13 cellular contexts compared by ENCODE assay signal in the genomic region with DNA sequence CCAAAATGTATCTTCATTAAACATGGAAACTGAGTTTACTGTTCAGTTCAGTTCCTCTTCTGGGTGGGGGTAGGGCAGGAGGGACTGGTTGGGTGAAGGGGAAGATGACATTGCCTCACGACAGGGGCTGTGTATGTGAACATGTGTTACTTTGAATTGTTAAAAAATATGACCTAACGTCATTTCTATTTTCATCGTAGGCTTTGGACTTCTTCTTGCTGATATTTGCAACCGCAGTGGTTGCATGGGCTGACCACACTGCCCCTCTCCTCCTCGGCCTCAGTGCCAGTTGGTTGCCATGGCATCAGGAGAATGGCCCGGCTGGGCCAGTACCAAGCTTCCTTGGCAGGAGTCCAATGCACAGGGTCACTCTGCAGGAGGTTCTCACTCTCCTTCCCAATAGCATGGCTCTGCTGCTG. TPM values are rescaled to one million over a fixed set of nuclear protein-coding genes. Genes with fewer than 3 reads are reported as not detected.
DNase-seq lines count a peak whose midpoint lies in the region; ATAC-seq and TF ChIP-seq lines count a peak whose summit lies in the region.
"Had no signal": no experiment of that assay in that cellular context is flagged by ENCODE, and none has a peak within 500 bp of the region (broad histone marks: within the 10 kb centered on the region; RNA-seq: fewer than 3 reads in every experiment).

No MANE protein-coding gene starts in this region.

- H3K27ac ChIP-seq in body of pancreas: peak overlapping the region in 1 of 4 donors; percentile 33
- peak overlapping the region in 1 of 2 donors; percentile 64 for H3K27ac ChIP-seq in lung (ENCODE audit: low read depth in 1 of 2, low read length in 1 of 2)
- no peak overlapping the region for H3K27ac ChIP-seq in transverse colon
- no peak overlapping the region for H3K27ac ChIP-seq in mammary epithelial cell (ENCODE audit: insufficient read depth, low read depth, low read length)
- H3K27ac ChIP-seq in breast epithelium: no peak overlapping the region
- H3K27ac ChIP-seq: parathyroid adenoma had no signal

- no peak for TF ChIP-seq EP300 in transverse colon (IDR thresholded peaks at IDR 0.05; ENCODE audit: low read depth)

- CTCF ChIA-PET in mammary epithelial cell (lab: Charles Lee; ENCODE audit: low non-redundant PET): no interaction called here

- no peak overlapping the region for H2AFZ ChIP-seq in mammary epithelial cell (ENCODE audit: low read depth, low read length)
- H2AFZ ChIP-seq: parathyroid adenoma had no signal

- H3K79me2 ChIP-seq in mammary epithelial cell (ENCODE audit: insufficient read depth, low read length): no peaks in the 10 kb centered on the region
- H3K79me2 ChIP-seq: parathyroid adenoma had no signal

- WGBS in body of pancreas, 2 donors: 76 to 86% methylated on average over 6 of the region's 6 CpGs
- 31 to 65% methylated on average over 6 of the region's 6 CpGs for WGBS in lung, 2 donors
- WGBS in transverse colon (ENCODE audit: low coverage in 1 of 2), 2 donors: 60 to 85% methylated on average over 1 to 6 of the region's 6 CpGs
- WGBS in mammary epithelial cell (ENCODE audit: low coverage, missing lambda C conversion rate): 98% methylated on average over 6 of the region's 6 CpGs

- intact Hi-C loops in body of pancreas (cut with DNase I): no loop called here
- intact Hi-C loops in transverse colon (cut with DNase I; ENCODE audit: low total_unique reads): no loop called here
- intact Hi-C loops in mammary epithelial cell (cut with micrococcal nuclease): no loop called here
- intact Hi-C loops in breast epithelium (cut with DNase I; ENCODE audit: low total_unique reads): no loop called here

- no TSS peak for BruUV-seq in mammary epithelial cell (replicated peaks; lab: Mats Ljungman, UMichigan)

- no peak overlapping the region for H3K4me3 ChIP-seq in body of pancreas
- H3K4me3 ChIP-seq in lung: no peak overlapping the region
- no peak overlapping the region for H3K4me3 ChIP-seq in transverse colon
- no peak overlapping the region for H3K4me3 ChIP-seq in mammary epithelial cell (replicated peaks in 1 of 3; ENCODE audit: insufficient read depth in 1 of 3, low read depth in 2 of 3, low read length in 3 of 3)
- no peak overlapping the region for H3K4me3 ChIP-seq in breast epithelium
- H3K4me3 ChIP-seq: SK-N-MC had no signal

- no peaks in the 10 kb centered on the region for H3K27me3 ChIP-seq in body of pancreas
- H3K27me3 ChIP-seq in lung (ENCODE audit: control insufficient read depth, insufficient read depth): no peaks in the 10 kb centered on the region
- no peaks in the 10 kb centered on the region for H3K27me3 ChIP-seq in transverse colon
- H3K27me3 ChIP-seq in mammary epithelial cell (ENCODE audit: insufficient read depth, low read length): no peaks in the 10 kb centered on the region
- no peaks in the 10 kb centered on the region for H3K27me3 ChIP-seq in breast epithelium

- H3K4me2 ChIP-seq in mammary epithelial cell (ENCODE audit: insufficient read depth, low read depth, low read length): no peak overlapping the region

- no peak for TF ChIP-seq POLR2A in body of pancreas (IDR thresholded peaks at IDR 0.05)
- TF ChIP-seq POLR2A in transverse colon (IDR thresholded peaks at IDR 0.05): no peak
- no peak for TF ChIP-seq POLR2A in breast epithelium (IDR thresholded peaks at IDR 0.05)

- ATAC-seq in body of pancreas (peak; percentile 21), lung (ENCODE audit: insufficient read depth, low FRiP score) (peak; percentile 51), esophagus mucosa (no peak)

- TF ChIP-seq CTCF in body of pancreas (IDR thresholded peaks at IDR 0.05) (no peak), lung (IDR thresholded peaks at IDR 0.05; ENCODE audit: control extremely low read depth, extremely low read depth) (no peak), transverse colon (IDR thresholded peaks at IDR 0.05) (no peak), mammary epithelial cell (conservative IDR thresholded peaks at IDR 0.05 in 1 of 2, IDR thresholded peaks at IDR 0.05 in 1 of 2; ENCODE audit: extremely low read depth in 1 of 2, insufficient read depth in 1 of 2, low read depth in 1 of 2, low read length in 2 of 2) (no peak), breast epithelium (IDR thresholded peaks at IDR 0.05) (no peak)

- H3K4me1 ChIP-seq in body of pancreas (no peaks in the 10 kb centered on the region), lung (ENCODE audit: control insufficient read depth in 2 of 2, insufficient read depth in 2 of 2, low read length in 2 of 2) (peaks cover 0 to 12% of the 10 kb centered on the region in 2 donors), transverse colon (no peaks in the 10 kb centered on the region), mammary epithelial cell (ENCODE audit: insufficient read depth, low read length) (no peaks in the 10 kb centered on the region), breast epithelium (no peaks in the 10 kb centered on the region)
- H3K4me1 ChIP-seq: parathyroid adenoma had no signal

- peak; percentile 41 for DNase-seq in NCI-H146 (lab: John Stamatoyannopoulos, UW)
- no peak for DNase-seq in NCI-H146 treated with DMSO at 0.1 percent for 48 hours (lab: John Stamatoyannopoulos, UW; ENCODE audit: unreplicated experiment)
- DNase-seq in body of pancreas: peak in 3 of 4 donors; percentile 22 to 67 (median 31)
- peak; percentile 32 for DNase-seq in lung (ENCODE audit: low spot score)
- peak; percentile 20 for DNase-seq in transverse colon
- no peak for DNase-seq in mammary epithelial cell
- DNase-seq in breast epithelium (ENCODE audit: low spot score in 2 of 2): no peak
- DNase-seq: 8988T; activated CD4-positive, alpha-beta T cell treated with anti-CD3 and anti-CD28 coated beads for 4 hours; HCEC 1CT had no signal

- in situ Hi-C loops in transverse colon (cut with MboI; ENCODE audit: low pct_ligation_motif_present in 1 of 4, low pct_unique_long_range_greater_than_20kb in 1 of 4, low sequenced_read_pairs in 3 of 4) (loop anchor here in 1 of 4 donors (10.0 kb wide), 1 partner anchor 55 kb away; no protein-coding TSS in a partner anchor), mammary epithelial cell (cut with MboI; ENCODE audit: low sequenced_read_pairs in 2 of 2) (no loop called here)

- peaks cover 0 to 13% of the 10 kb centered on the region in 2 donors for H3K36me3 ChIP-seq in body of pancreas (replicated peaks in 1 of 2; ENCODE audit: insufficient read depth in 1 of 2, low read depth in 2 of 2)
- H3K36me3 ChIP-seq in lung (ENCODE audit: control insufficient read depth in 2 of 2, insufficient read depth in 2 of 2, low read length in 2 of 2): peaks cover 15 to 18% of the 10 kb centered on the region in 2 donors
- H3K36me3 ChIP-seq in transverse colon: no peaks in the 10 kb centered on the region
- peaks cover 2% of the 10 kb centered on the region for H3K36me3 ChIP-seq in mammary epithelial cell (ENCODE audit: insufficient read depth, low read length)
- peaks cover 5% of the 10 kb centered on the region for H3K36me3 ChIP-seq in breast epithelium

- no peaks in the 10 kb centered on the region for H3K9me3 ChIP-seq in body of pancreas
- peaks cover 0 to 2% of the 10 kb centered on the region in 2 donors for H3K9me3 ChIP-seq in lung (ENCODE audit: control insufficient read depth in 2 of 2, insufficient read depth in 1 of 2, low read length in 1 of 2)
- no peaks in the 10 kb centered on the region for H3K9me3 ChIP-seq in transverse colon
- H3K9me3 ChIP-seq in mammary epithelial cell (replicated peaks; ENCODE audit: insufficient read depth, low read length): no peaks in the 10 kb centered on the region
- H3K9me3 ChIP-seq in breast epithelium: no peaks in the 10 kb centered on the region

- dilution Hi-C loops in mammary epithelial cell (cut with HindIII; ENCODE audit: low sequenced_read_pairs): no loop called here

- H4K20me1 ChIP-seq in mammary epithelial cell (ENCODE audit: insufficient read depth, low read length): no peaks in the 10 kb centered on the region

- H3K9ac ChIP-seq in mammary epithelial cell (ENCODE audit: insufficient read depth, low read length): no peak overlapping the region
- H3K9ac ChIP-seq: parathyroid adenoma had no signal

RNA-seq across cellular contexts. Expression of a gene that starts 41.5 kb away (rescaled TPM):
- total RNA-seq in body of pancreas: 1 to 10 TPM in 1 of 2 donors, under 1 TPM in 1; 0.99 to 1.8 TPM
- 10 to 100 TPM in 1 of 2 donors, 1 to 10 TPM in 1; 5.3 to 15.2 TPM for total RNA-seq in lung
- 1 to 10 TPM; 2.7 to 4.3 TPM for polyA plus RNA-seq in lung
- total RNA-seq in transverse colon: 1 to 10 TPM; 1.1 to 4.8 (median 2.7) TPM
- total RNA-seq in mammary epithelial cell: under 1 TPM; 0.14 to 0.67 TPM
- 0.08 TPM for polyA plus RNA-seq in mammary epithelial cell
- 0.10 TPM for polyA minus RNA-seq in mammary epithelial cell
- 1 to 10 TPM; 3.3 to 5.1 (median 4.0) TPM for total RNA-seq in breast epithelium
- 1.6 TPM for total RNA-seq in esophagus mucosa

Comparison
In these comparisons a context has a peak if more than half of its experiments do, and no peak if none do; other contexts are left out.
1. DNase-seq: peak in NCI-H146 (single experiment), body of pancreas (3 of 4), lung (single experiment) and transverse colon (single experiment); none in NCI-H146 treated with DMSO at 0.1 percent for 48 hours (single experiment), mammary epithelial cell (single experiment) and breast epithelium (0 of 2).